In genomic region chr17:50905460-50905803, GRCh38 we compare ENCODE assay signal across 1 cellular context.
TF ChIP-seq lines count a peak whose summit lies in the region.

No MANE protein-coding gene starts in this region.

TF ChIP-seq in HepG2, 621 proteins besides CTCF, POLR2A, EP300 and RAD21 (continued from another document and continues in another):
- TF ChIP-seq ZBTB34 (CRISPR knock-in tag; IDR thresholded peaks at IDR 0.05) (peak; percentile 65; the same call in 1 of the 2 replicates), GRHL1 (CRISPR knock-in tag; conservative IDR thresholded peaks at IDR 0.05) (no peak), FOXO1 (CRISPR knock-in tag; IDR thresholded peaks at IDR 0.05) (peak; percentile 95), NR1H2 (CRISPR knock-in tag; IDR thresholded peaks at IDR 0.05; ENCODE audit: borderline replicate concordance, low read depth) (no peak), SYNCRIP (IDR thresholded peaks at IDR 0.05; ENCODE audit: insufficient read depth, low read depth, low read length) (no peak), ZNF891 (CRISPR knock-in tag; IDR thresholded peaks at IDR 0.05) (peak; percentile 49), DNMT1 (CRISPR knock-in tag; IDR thresholded peaks at IDR 0.05) (no peak), ZSCAN22 (CRISPR knock-in tag; IDR thresholded peaks at IDR 0.05) (no peak), ARNTL (CRISPR knock-in tag; IDR thresholded peaks at IDR 0.05) (peak; percentile 84; the same call in 1 of the 2 replicates), ZNF460 (CRISPR knock-in tag; IDR thresholded peaks at IDR 0.05; ENCODE audit: borderline replicate concordance) (no peak), GATAD2A (CRISPR knock-in tag; IDR thresholded peaks at IDR 0.05) (peak; percentile 96), SMARCE1 (IDR thresholded peaks at IDR 0.05; ENCODE audit: borderline replicate concordance) (no peak), ZBTB3 (CRISPR knock-in tag; IDR thresholded peaks at IDR 0.05; ENCODE audit: borderline replicate concordance, low read depth) (peak; percentile 59; the same call in 1 of the 2 replicates), THYN1 (CRISPR knock-in tag; IDR thresholded peaks at IDR 0.05; ENCODE audit: borderline replicate concordance, low read depth) (no peak), ZZZ3 (CRISPR knock-in tag; IDR thresholded peaks at IDR 0.05; ENCODE audit: borderline replicate concordance) (peak; percentile 77), ZNF225 (CRISPR knock-in tag; IDR thresholded peaks at IDR 0.05) (no peak), NPAS2 (CRISPR knock-in tag; IDR thresholded peaks at IDR 0.05; ENCODE audit: borderline replicate concordance) (no peak), STAG1 (CRISPR knock-in tag; IDR thresholded peaks at IDR 0.05) (0 out of 2 replicates have a peak, but pooled peaks have one; percentile 16), SMAD3 (CRISPR knock-in tag; IDR thresholded peaks at IDR 0.05) (no peak), ZNF292 (CRISPR knock-in tag; IDR thresholded peaks at IDR 0.05; ENCODE audit: borderline replicate concordance, low read depth) (no peak; the same call in 1 of the 2 replicates), JUND (CRISPR knock-in tag; IDR thresholded peaks at IDR 0.05) (peak; percentile 36; the same call in 1 of the 2 replicates), BRD4 (CRISPR knock-in tag; IDR thresholded peaks at IDR 0.05) (no peak; the same call in 1 of the 2 replicates), ZNF160 (CRISPR knock-in tag; IDR thresholded peaks at IDR 0.05) (no peak), ZNF564 (CRISPR knock-in tag; IDR thresholded peaks at IDR 0.05) (no peak; the same call in 1 of the 2 replicates), ZBTB39 (CRISPR knock-in tag; IDR thresholded peaks at IDR 0.05) (no peak), ZNF720 (CRISPR knock-in tag; IDR thresholded peaks at IDR 0.05) (no peak), CREBL2 (CRISPR knock-in tag; IDR thresholded peaks at IDR 0.05; ENCODE audit: borderline replicate concordance) (no peak), ZNF607 (CRISPR knock-in tag; IDR thresholded peaks at IDR 0.05; ENCODE audit: borderline replicate concordance) (no peak; the same call in 1 of the 2 replicates), KDM5A (IDR thresholded peaks at IDR 0.05; ENCODE audit: borderline replicate concordance, low read length) (no peak), NKX3-1 (CRISPR knock-in tag; IDR thresholded peaks at IDR 0.05) (no peak), E2F5 (CRISPR knock-in tag; conservative IDR thresholded peaks at IDR 0.05) (no peak), KLF6 (CRISPR knock-in tag; IDR thresholded peaks at IDR 0.05) (no peak), ZNF44 (CRISPR knock-in tag; IDR thresholded peaks at IDR 0.05) (no peak), ZBTB1 (CRISPR knock-in tag; IDR thresholded peaks at IDR 0.05; ENCODE audit: borderline replicate concordance) (no peak), TBL1XR1 (IDR thresholded peaks at IDR 0.05; ENCODE audit: borderline replicate concordance, low read length, partially characterized antibody) (peak; percentile 32)
- TF ChIP-seq, protein P1, sequence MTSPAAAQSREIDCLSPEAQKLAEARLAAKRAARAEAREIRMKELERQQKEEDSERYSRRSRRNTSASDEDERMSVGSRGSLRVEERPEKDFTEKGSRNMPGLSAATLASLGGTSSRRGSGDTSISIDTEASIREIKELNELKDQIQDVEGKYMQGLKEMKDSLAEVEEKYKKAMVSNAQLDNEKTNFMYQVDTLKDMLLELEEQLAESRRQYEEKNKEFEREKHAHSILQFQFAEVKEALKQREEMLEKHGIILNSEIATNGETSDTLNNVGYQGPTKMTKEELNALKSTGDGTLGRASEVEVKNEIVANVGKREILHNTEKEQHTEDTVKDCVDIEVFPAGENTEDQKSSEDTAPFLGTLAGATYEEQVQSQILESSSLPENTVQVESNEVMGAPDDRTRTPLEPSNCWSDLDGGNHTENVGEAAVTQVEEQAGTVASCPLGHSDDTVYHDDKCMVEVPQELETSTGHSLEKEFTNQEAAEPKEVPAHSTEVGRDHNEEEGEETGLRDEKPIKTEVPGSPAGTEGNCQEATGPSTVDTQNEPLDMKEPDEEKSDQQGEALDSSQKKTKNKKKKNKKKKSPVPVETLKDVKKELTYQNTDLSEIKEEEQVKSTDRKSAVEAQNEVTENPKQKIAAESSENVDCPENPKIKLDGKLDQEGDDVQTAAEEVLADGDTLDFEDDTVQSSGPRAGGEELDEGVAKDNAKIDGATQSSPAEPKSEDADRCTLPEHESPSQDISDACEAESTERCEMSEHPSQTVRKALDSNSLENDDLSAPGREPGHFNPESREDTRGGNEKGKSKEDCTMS (CRISPR knock-in tag; conservative IDR thresholded peaks at IDR 0.05), result no peak
- TF ChIP-seq, protein P2, sequence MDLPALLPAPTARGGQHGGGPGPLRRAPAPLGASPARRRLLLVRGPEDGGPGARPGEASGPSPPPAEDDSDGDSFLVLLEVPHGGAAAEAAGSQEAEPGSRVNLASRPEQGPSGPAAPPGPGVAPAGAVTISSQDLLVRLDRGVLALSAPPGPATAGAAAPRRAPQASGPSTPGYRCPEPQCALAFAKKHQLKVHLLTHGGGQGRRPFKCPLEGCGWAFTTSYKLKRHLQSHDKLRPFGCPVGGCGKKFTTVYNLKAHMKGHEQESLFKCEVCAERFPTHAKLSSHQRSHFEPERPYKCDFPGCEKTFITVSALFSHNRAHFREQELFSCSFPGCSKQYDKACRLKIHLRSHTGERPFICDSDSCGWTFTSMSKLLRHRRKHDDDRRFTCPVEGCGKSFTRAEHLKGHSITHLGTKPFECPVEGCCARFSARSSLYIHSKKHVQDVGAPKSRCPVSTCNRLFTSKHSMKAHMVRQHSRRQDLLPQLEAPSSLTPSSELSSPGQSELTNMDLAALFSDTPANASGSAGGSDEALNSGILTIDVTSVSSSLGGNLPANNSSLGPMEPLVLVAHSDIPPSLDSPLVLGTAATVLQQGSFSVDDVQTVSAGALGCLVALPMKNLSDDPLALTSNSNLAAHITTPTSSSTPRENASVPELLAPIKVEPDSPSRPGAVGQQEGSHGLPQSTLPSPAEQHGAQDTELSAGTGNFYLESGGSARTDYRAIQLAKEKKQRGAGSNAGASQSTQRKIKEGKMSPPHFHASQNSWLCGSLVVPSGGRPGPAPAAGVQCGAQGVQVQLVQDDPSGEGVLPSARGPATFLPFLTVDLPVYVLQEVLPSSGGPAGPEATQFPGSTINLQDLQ (CRISPR knock-in tag; IDR thresholded peaks at IDR 0.05), result no peak; the same call in 1 of the 2 replicates
- TF ChIP-seq, protein P3, sequence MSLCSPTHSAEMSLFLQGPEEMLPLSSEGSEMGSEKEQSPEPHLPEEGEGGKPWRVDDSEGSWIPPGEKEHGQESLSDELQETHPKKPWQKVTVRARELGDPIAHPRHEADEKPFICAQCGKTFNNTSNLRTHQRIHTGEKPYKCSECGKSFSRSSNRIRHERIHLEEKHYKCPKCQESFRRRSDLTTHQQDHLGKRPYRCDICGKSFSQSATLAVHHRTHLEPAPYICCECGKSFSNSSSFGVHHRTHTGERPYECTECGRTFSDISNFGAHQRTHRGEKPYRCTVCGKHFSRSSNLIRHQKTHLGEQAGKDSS (CRISPR knock-in tag; IDR thresholded peaks at IDR 0.05; ENCODE audit: borderline replicate concordance, low read depth), result no peak
- TF ChIP-seq, protein P4, sequence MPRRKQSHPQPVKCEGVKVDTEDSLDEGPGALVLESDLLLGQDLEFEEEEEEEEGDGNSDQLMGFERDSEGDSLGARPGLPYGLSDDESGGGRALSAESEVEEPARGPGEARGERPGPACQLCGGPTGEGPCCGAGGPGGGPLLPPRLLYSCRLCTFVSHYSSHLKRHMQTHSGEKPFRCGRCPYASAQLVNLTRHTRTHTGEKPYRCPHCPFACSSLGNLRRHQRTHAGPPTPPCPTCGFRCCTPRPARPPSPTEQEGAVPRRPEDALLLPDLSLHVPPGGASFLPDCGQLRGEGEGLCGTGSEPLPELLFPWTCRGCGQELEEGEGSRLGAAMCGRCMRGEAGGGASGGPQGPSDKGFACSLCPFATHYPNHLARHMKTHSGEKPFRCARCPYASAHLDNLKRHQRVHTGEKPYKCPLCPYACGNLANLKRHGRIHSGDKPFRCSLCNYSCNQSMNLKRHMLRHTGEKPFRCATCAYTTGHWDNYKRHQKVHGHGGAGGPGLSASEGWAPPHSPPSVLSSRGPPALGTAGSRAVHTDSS (CRISPR knock-in tag; conservative IDR thresholded peaks at IDR 0.05), result no peak
- TF ChIP-seq, protein P5, sequence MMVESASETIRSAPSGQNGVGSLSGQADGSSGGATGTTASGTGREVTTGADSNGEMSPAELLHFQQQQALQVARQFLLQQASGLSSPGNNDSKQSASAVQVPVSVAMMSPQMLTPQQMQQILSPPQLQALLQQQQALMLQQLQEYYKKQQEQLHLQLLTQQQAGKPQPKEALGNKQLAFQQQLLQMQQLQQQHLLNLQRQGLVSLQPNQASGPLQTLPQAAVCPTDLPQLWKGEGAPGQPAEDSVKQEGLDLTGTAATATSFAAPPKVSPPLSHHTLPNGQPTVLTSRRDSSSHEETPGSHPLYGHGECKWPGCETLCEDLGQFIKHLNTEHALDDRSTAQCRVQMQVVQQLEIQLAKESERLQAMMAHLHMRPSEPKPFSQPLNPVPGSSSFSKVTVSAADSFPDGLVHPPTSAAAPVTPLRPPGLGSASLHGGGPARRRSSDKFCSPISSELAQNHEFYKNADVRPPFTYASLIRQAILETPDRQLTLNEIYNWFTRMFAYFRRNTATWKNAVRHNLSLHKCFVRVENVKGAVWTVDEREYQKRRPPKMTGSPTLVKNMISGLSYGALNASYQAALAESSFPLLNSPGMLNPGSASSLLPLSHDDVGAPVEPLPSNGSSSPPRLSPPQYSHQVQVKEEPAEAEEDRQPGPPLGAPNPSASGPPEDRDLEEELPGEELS (CRISPR knock-in tag; IDR thresholded peaks at IDR 0.05), result peak; percentile 91
- TF ChIP-seq, protein P6, sequence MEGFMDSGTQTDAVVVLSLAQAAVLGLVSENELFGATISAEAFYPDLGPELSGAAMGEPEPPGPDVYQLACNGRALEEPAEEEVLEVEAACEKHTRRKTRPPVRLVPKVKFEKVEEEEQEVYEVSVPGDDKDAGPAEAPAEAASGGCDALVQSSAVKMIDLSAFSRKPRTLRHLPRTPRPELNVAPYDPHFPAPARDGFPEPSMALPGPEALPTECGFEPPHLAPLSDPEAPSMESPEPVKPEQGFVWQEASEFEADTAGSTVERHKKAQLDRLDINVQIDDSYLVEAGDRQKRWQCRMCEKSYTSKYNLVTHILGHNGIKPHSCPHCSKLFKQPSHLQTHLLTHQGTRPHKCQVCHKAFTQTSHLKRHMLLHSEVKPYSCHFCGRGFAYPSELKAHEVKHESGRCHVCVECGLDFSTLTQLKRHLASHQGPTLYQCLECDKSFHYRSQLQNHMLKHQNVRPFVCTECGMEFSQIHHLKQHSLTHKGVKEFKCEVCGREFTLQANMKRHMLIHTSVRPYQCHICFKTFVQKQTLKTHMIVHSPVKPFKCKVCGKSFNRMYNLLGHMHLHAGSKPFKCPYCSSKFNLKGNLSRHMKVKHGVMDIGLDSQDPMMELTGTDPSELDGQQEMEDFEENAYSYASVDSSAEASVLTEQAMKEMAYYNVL (CRISPR knock-in tag; IDR thresholded peaks at IDR 0.05; ENCODE audit: borderline replicate concordance), result 0 out of 2 replicates have a peak, but pooled peaks have one; percentile 20
